Comparison of ENCODE assay signal across 2 cellular contexts in the genomic region with DNA sequence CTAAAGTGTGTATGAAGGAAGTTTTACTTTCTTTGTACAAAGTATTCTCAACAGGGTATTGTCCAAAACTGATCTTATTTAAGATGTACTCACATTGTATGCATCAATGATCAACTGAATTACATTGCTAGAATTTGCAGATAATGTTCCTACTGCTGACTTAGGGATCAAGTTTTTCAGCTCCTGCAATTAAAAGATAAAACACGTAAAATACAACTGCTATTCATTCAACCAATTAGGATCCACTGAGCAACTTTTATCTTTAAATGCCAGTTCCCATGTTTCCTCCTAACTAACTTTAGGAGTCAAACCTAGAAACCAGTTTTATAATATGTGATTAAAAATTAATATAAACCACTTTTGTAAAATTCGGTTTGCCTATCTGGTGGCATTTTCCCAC.
TF ChIP-seq lines count a peak whose summit lies in the region.

No MANE protein-coding gene starts in this region.

TF ChIP-seq in IMR-90, 13 proteins besides CTCF, POLR2A, EP300 and RAD21:
- no peak for TF ChIP-seq SMC3 (IDR thresholded peaks at IDR 0.05; ENCODE audit: low read depth, low read length)
- no peak for TF ChIP-seq MAZ (IDR thresholded peaks at IDR 0.05; ENCODE audit: borderline replicate concordance, low read depth, low read length)
- no peak for TF ChIP-seq FOS (IDR thresholded peaks at IDR 0.05; ENCODE audit: low read depth, low read length)
- TF ChIP-seq CHD1 (IDR thresholded peaks at IDR 0.05; ENCODE audit: low read depth, low read length), result no peak
- TF ChIP-seq CEBPB (IDR thresholded peaks at IDR 0.05; ENCODE audit: low read depth, low read length), result no peak
- TF ChIP-seq RFX5 (IDR thresholded peaks at IDR 0.05; ENCODE audit: low read depth, low read length), result no peak
- TF ChIP-seq, protein P1, sequence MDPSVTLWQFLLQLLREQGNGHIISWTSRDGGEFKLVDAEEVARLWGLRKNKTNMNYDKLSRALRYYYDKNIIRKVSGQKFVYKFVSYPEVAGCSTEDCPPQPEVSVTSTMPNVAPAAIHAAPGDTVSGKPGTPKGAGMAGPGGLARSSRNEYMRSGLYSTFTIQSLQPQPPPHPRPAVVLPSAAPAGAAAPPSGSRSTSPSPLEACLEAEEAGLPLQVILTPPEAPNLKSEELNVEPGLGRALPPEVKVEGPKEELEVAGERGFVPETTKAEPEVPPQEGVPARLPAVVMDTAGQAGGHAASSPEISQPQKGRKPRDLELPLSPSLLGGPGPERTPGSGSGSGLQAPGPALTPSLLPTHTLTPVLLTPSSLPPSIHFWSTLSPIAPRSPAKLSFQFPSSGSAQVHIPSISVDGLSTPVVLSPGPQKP (IDR thresholded peaks at IDR 0.05; ENCODE audit: borderline replicate concordance, low read depth, low read length), result no peak
- TF ChIP-seq MXI1 (IDR thresholded peaks at IDR 0.05; ENCODE audit: borderline replicate concordance, low read depth, low read length), result no peak
- no peak for TF ChIP-seq RCOR1 (IDR thresholded peaks at IDR 0.05; ENCODE audit: insufficient replicate concordance, low read length)
- TF ChIP-seq NFE2L2 (IDR thresholded peaks at IDR 0.05; ENCODE audit: low read depth, low read length), result no peak
- no peak for TF ChIP-seq MAFK (IDR thresholded peaks at IDR 0.05; ENCODE audit: low read depth, low read length)
- TF ChIP-seq, protein P2, sequence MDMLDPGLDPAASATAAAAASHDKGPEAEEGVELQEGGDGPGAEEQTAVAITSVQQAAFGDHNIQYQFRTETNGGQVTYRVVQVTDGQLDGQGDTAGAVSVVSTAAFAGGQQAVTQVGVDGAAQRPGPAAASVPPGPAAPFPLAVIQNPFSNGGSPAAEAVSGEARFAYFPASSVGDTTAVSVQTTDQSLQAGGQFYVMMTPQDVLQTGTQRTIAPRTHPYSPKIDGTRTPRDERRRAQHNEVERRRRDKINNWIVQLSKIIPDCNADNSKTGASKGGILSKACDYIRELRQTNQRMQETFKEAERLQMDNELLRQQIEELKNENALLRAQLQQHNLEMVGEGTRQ (IDR thresholded peaks at IDR 0.05; ENCODE audit: low read depth, low read length), result no peak
- TF ChIP-seq BHLHE40 (IDR thresholded peaks at IDR 0.05; ENCODE audit: low read depth, low read length), result no peak

TF ChIP-seq in K562, 482 proteins besides CTCF, POLR2A, EP300 and RAD21 (continues in another document):
- TF ChIP-seq FOXJ2 (tag; IDR thresholded peaks at IDR 0.05) (no peak), CBFA2T3 (IDR thresholded peaks at IDR 0.05) (peak; percentile 64), C11orf30 (IDR thresholded peaks at IDR 0.05; ENCODE audit: low read depth) (no peak), FOXK1 (CRISPR knock-in tag; IDR thresholded peaks at IDR 0.05; ENCODE audit: borderline replicate concordance) (no peak), ZBTB17 (CRISPR knock-in tag; IDR thresholded peaks at IDR 0.05) (no peak), GATAD2A (IDR thresholded peaks at IDR 0.05) (no peak), FOXA3 (CRISPR knock-in tag; conservative IDR thresholded peaks at IDR 0.05 in 1 of 2, IDR thresholded peaks at IDR 0.05 in 1 of 2) (no peak), TCF3 (CRISPR knock-in tag; IDR thresholded peaks at IDR 0.05) (peak; percentile 66), FOXJ3 (CRISPR knock-in tag; IDR thresholded peaks at IDR 0.05) (no peak), STAG1 (CRISPR knock-in tag; IDR thresholded peaks at IDR 0.05; ENCODE audit: borderline replicate concordance) (no peak), CCNT2 (IDR thresholded peaks at IDR 0.05; ENCODE audit: borderline replicate concordance, extremely low read depth, insufficient read length, low read depth, low read length) (no peak), NCOR1 (IDR thresholded peaks at IDR 0.05) (0 out of 2 replicates have a peak, but pooled peaks have one; percentile 17), ELF4 (CRISPR knock-in tag; IDR thresholded peaks at IDR 0.05) (no peak), JUND (IDR thresholded peaks at IDR 0.05; ENCODE audit: borderline replicate concordance, low read depth, low read length) (no peak), JUND (tag; IDR thresholded peaks at IDR 0.05; ENCODE audit: borderline replicate concordance, low read depth, low read length) (no peak), TAL1 (IDR thresholded peaks at IDR 0.05) (peak; percentile 70), ZBED1 (IDR thresholded peaks at IDR 0.05) (no peak), DIDO1 (tag; IDR thresholded peaks at IDR 0.05; ENCODE audit: low read depth) (no peak), TRIM24 (IDR thresholded peaks at IDR 0.05) (no peak), CC2D1A (IDR thresholded peaks at IDR 0.05) (0 out of 2 replicates have a peak, but pooled peaks have one; percentile 12), NCOA6 (IDR thresholded peaks at IDR 0.05) (no peak), PTTG1 (tag; IDR thresholded peaks at IDR 0.05; ENCODE audit: low read depth) (no peak), POLR2H (tag; IDR thresholded peaks at IDR 0.05; ENCODE audit: low read depth) (0 out of 2 replicates have a peak, but pooled peaks have one; percentile 37), ZZZ3 (IDR thresholded peaks at IDR 0.05) (no peak), NFYB (IDR thresholded peaks at IDR 0.05; ENCODE audit: extremely low read depth, insufficient read length) (peak; percentile 42), MAFG (tag; conservative IDR thresholded peaks at IDR 0.05) (no peak)
- TF ChIP-seq, protein P3, sequence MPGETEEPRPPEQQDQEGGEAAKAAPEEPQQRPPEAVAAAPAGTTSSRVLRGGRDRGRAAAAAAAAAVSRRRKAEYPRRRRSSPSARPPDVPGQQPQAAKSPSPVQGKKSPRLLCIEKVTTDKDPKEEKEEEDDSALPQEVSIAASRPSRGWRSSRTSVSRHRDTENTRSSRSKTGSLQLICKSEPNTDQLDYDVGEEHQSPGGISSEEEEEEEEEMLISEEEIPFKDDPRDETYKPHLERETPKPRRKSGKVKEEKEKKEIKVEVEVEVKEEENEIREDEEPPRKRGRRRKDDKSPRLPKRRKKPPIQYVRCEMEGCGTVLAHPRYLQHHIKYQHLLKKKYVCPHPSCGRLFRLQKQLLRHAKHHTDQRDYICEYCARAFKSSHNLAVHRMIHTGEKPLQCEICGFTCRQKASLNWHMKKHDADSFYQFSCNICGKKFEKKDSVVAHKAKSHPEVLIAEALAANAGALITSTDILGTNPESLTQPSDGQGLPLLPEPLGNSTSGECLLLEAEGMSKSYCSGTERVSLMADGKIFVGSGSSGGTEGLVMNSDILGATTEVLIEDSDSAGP (CRISPR knock-in tag; IDR thresholded peaks at IDR 0.05), result no peak
- TF ChIP-seq, protein P4, sequence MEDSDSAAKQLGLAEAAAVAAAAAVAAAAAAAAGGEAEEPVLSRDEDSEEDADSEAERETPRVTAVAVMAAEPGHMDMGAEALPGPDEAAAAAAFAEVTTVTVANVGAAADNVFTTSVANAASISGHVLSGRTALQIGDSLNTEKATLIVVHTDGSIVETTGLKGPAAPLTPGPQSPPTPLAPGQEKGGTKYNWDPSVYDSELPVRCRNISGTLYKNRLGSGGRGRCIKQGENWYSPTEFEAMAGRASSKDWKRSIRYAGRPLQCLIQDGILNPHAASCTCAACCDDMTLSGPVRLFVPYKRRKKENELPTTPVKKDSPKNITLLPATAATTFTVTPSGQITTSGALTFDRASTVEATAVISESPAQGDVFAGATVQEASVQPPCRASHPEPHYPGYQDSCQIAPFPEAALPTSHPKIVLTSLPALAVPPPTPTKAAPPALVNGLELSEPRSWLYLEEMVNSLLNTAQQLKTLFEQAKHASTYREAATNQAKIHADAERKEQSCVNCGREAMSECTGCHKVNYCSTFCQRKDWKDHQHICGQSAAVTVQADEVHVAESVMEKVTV (CRISPR knock-in tag; IDR thresholded peaks at IDR 0.05), result no peak
- TF ChIP-seq, protein P5, sequence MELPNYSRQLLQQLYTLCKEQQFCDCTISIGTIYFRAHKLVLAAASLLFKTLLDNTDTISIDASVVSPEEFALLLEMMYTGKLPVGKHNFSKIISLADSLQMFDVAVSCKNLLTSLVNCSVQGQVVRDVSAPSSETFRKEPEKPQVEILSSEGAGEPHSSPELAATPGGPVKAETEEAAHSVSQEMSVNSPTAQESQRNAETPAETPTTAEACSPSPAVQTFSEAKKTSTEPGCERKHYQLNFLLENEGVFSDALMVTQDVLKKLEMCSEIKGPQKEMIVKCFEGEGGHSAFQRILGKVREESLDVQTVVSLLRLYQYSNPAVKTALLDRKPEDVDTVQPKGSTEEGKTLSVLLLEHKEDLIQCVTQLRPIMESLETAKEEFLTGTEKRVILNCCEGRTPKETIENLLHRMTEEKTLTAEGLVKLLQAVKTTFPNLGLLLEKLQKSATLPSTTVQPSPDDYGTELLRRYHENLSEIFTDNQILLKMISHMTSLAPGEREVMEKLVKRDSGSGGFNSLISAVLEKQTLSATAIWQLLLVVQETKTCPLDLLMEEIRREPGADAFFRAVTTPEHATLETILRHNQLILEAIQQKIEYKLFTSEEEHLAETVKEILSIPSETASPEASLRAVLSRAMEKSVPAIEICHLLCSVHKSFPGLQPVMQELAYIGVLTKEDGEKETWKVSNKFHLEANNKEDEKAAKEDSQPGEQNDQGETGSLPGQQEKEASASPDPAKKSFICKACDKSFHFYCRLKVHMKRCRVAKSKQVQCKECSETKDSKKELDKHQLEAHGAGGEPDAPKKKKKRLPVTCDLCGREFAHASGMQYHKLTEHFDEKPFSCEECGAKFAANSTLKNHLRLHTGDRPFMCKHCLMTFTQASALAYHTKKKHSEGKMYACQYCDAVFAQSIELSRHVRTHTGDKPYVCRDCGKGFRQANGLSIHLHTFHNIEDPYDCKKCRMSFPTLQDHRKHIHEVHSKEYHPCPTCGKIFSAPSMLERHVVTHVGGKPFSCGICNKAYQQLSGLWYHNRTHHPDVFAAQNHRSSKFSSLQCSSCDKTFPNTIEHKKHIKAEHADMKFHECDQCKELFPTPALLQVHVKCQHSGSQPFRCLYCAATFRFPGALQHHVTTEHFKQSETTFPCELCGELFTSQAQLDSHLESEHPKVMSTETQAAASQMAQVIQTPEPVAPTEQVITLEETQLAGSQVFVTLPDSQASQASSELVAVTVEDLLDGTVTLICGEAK (IDR thresholded peaks at IDR 0.05), result no peak
- TF ChIP-seq, protein P5 (CRISPR knock-in tag; IDR thresholded peaks at IDR 0.05), result no peak
- TF ChIP-seq, protein P6, sequence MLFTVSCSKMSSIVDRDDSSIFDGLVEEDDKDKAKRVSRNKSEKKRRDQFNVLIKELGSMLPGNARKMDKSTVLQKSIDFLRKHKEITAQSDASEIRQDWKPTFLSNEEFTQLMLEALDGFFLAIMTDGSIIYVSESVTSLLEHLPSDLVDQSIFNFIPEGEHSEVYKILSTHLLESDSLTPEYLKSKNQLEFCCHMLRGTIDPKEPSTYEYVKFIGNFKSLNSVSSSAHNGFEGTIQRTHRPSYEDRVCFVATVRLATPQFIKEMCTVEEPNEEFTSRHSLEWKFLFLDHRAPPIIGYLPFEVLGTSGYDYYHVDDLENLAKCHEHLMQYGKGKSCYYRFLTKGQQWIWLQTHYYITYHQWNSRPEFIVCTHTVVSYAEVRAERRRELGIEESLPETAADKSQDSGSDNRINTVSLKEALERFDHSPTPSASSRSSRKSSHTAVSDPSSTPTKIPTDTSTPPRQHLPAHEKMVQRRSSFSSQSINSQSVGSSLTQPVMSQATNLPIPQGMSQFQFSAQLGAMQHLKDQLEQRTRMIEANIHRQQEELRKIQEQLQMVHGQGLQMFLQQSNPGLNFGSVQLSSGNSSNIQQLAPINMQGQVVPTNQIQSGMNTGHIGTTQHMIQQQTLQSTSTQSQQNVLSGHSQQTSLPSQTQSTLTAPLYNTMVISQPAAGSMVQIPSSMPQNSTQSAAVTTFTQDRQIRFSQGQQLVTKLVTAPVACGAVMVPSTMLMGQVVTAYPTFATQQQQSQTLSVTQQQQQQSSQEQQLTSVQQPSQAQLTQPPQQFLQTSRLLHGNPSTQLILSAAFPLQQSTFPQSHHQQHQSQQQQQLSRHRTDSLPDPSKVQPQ (CRISPR knock-in tag; IDR thresholded peaks at IDR 0.05; ENCODE audit: borderline replicate concordance), result no peak
- TF ChIP-seq, protein P7, sequence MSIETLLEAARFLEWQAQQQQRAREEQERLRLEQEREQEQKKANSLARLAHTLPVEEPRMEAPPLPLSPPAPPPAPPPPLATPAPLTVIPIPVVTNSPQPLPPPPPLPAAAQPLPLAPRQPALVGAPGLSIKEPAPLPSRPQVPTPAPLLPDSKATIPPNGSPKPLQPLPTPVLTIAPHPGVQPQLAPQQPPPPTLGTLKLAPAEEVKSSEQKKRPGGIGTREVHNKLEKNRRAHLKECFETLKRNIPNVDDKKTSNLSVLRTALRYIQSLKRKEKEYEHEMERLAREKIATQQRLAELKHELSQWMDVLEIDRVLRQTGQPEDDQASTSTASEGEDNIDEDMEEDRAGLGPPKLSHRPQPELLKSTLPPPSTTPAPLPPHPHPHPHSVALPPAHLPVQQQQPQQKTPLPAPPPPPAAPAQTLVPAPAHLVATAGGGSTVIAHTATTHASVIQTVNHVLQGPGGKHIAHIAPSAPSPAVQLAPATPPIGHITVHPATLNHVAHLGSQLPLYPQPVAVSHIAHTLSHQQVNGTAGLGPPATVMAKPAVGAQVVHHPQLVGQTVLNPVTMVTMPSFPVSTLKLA (conservative IDR thresholded peaks at IDR 0.05), result no peak
- TF ChIP-seq, protein P8, sequence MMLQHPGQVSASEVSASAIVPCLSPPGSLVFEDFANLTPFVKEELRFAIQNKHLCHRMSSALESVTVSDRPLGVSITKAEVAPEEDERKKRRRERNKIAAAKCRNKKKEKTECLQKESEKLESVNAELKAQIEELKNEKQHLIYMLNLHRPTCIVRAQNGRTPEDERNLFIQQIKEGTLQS (IDR thresholded peaks at IDR 0.05), result no peak
- TF ChIP-seq, protein P8 (CRISPR knock-in tag; conservative IDR thresholded peaks at IDR 0.05), result no peak
